ENCODE assay signal across 27 cellular contexts in the genomic region with DNA sequence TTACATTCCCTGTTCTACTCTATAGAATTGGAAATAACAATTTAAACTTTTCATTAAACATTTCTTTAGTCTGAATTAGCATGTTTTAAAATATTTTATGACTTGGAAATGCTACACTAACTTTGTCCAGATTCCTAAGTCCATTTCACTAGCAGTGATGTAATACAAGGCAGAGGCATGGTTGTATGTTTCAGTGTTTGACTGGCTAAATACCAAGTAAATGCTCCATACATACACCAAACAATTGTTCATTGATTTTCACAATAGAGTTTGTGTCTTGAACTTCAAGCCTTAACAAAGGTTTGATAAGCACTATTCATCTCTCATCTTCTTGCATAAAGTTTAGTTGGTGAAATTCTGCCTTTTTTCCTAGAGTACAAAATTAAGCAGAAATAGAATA. TPM values are rescaled to one million over a fixed set of nuclear protein-coding genes. Genes with fewer than 3 reads are reported as not detected.
A peak's percentile ranks its signal among the peaks of the same experiment; 100 is the strongest.
DNase-seq lines count a peak whose midpoint lies in the region; ATAC-seq, FAIRE-seq and TF ChIP-seq lines count a peak whose summit lies in the region.
"Had no signal": no experiment of that assay in that cellular context is flagged by ENCODE, and none has a peak within 500 bp of the region (broad histone marks: within the 10 kb centered on the region; RNA-seq: fewer than 3 reads in every experiment).

No MANE protein-coding gene starts in this region.

- H3K9me3 Mint-ChIP-seq in GM23338 = no peaks in the 10 kb centered on the region
- H3K9me3 Mint-ChIP-seq: activated naive CD4-positive, alpha-beta T cell treated with anti-CD3 and anti-CD28 coated beads, Interleukin-2, amount 50 U/mL, for 24 hours; H9; neural crest cell; stimulated activated naive CD8-positive, alpha-beta T cell treated with anti-CD3 and anti-CD28 coated beads, Interleukin-15, Interleukin-2, amounts not matched to agents 100 ng/mL and 50 ng/mL, for 24 hours had no signal

- TF ChIP-seq POLR2A in gastroesophageal sphincter (IDR thresholded peaks at IDR 0.05) (no peak), GM12891 (IDR thresholded peaks at IDR 0.05; ENCODE audit: low read depth, low read length) (no peak)

- peak; percentile 15 for DNase-seq in Ammon's horn (ENCODE audit: low spot score)
- DNase-seq in putamen (ENCODE audit: low spot score) = peak; percentile 26
- DNase-seq in GM23338 (ENCODE audit: low spot score) = no peak
- DNase-seq in kidney glomerular epithelial cell (lab: John Stamatoyannopoulos, UW) = no peak
- no peak for DNase-seq in GM12891 (ENCODE audit: insufficient read length, low spot score)
- DNase-seq: ACHN; activated CD4-positive, alpha-beta T cell treated with anti-CD3 and anti-CD28 coated beads for 48 hours; activated CD8-positive, alpha-beta memory T cell treated with anti-CD3 and anti-CD28 coated beads for 24 hours; activated T-cell treated with anti-CD3 and anti-CD28 coated beads for 4 hours; amygdala; brain microvascular endothelial cell; H9; mammary epithelial cell; NCI-H2107; pancreas; SJCRH30; stimulated activated CD4-positive, alpha-beta T cell treated with anti-CD3 and anti-CD28 coated beads, Interleukin-1b, Interleukin-23, amount 100 ng/mL, for 48 hours; thyroid gland had no signal

- H3K27ac ChIP-seq in VCaP (peak overlapping the region; percentile 17; the same call in 1 of the 2 replicates), gastroesophageal sphincter (peak overlapping the region in 3 of 4 donors; percentile 21 to 38 (median 30)), GM23338 (ENCODE audit: low read depth) (no peak overlapping the region)
- H3K27ac ChIP-seq: BLaER1, brain microvascular endothelial cell, hepatocyte, pancreas, SJCRH30, thyroid gland had no signal

- H3K9me2 ChIP-seq in GM23338 (ENCODE audit: insufficient read depth) = no peaks in the 10 kb centered on the region

- no peak overlapping the region for H3K4me3 ChIP-seq in gastroesophageal sphincter
- no peak overlapping the region for H3K4me3 ChIP-seq in GM23338
- H3K4me3 ChIP-seq: BLaER1, hepatocyte, pancreas, SJCRH30, thyroid gland had no signal

- no peak overlapping the region for H2AFZ ChIP-seq in GM23338
- H2AFZ ChIP-seq: hepatocyte had no signal

- H3K4me3 Mint-ChIP-seq in GM23338 = no peak overlapping the region
- H3K4me3 Mint-ChIP-seq: activated naive CD4-positive, alpha-beta T cell treated with anti-CD3 and anti-CD28 coated beads, Interleukin-2, amount 50 U/mL, for 24 hours; H9; neural crest cell; stimulated activated naive CD8-positive, alpha-beta T cell treated with anti-CD3 and anti-CD28 coated beads, Interleukin-15, Interleukin-2, amounts not matched to agents 100 ng/mL and 50 ng/mL, for 24 hours had no signal

- peaks cover 2% of the 10 kb centered on the region for H3K27me3 Mint-ChIP-seq in GM23338 (ENCODE audit: insufficient read depth, low read depth, poor library complexity)
- H3K27me3 Mint-ChIP-seq: activated naive CD4-positive, alpha-beta T cell treated with anti-CD3 and anti-CD28 coated beads, Interleukin-2, amount 50 U/mL, for 24 hours; stimulated activated naive CD8-positive, alpha-beta T cell treated with anti-CD3 and anti-CD28 coated beads, Interleukin-15, Interleukin-2, amounts not matched to agents 100 ng/mL and 50 ng/mL, for 24 hours had no signal

- TF ChIP-seq CTCF in VCaP (conservative IDR thresholded peaks at IDR 0.05) (no peak), gastroesophageal sphincter (IDR thresholded peaks at IDR 0.05) (no peak), GM23338 (conservative IDR thresholded peaks at IDR 0.05; ENCODE audit: low read depth in 2 of 2) (no peak)

- H3K36me3 ChIP-seq in gastroesophageal sphincter (no peaks in the 10 kb centered on the region), GM23338 (ENCODE audit: insufficient read depth) (no peaks in the 10 kb centered on the region)
- H3K36me3 ChIP-seq: brain microvascular endothelial cell, pancreas, SJCRH30, thyroid gland had no signal

- TF ChIP-seq EP300 in gastroesophageal sphincter (IDR thresholded peaks at IDR 0.05) = no peak

- H3K79me2 ChIP-seq in GM23338 (replicated peaks; ENCODE audit: insufficient read depth) = no peaks in the 10 kb centered on the region
- H3K79me2 ChIP-seq: hepatocyte had no signal

- FAIRE-seq in GM12891 (lab: Jason Lieb, UNC) = no peak
- FAIRE-seq: GM12892, pancreas had no signal

- no peak for ATAC-seq in gastroesophageal sphincter
- ATAC-seq in HG02970 (IDR thresholded peaks at IDR 0.05; ENCODE audit: low FRiP score, unreplicated experiment) = no peak
- no peak for ATAC-seq in GM23338
- ATAC-seq: pancreas had no signal

- H3K4me2 ChIP-seq in GM23338 = no peak overlapping the region
- H3K4me2 ChIP-seq: BLaER1, hepatocyte had no signal

- H3K4me1 Mint-ChIP-seq in GM23338 = peaks cover 6% of the 10 kb centered on the region

- no peaks in the 10 kb centered on the region for H3K9me3 ChIP-seq in gastroesophageal sphincter
- H3K9me3 ChIP-seq: BLaER1, pancreas, SJCRH30, thyroid gland had no signal

- H4K20me1 ChIP-seq in GM23338 (replicated peaks; ENCODE audit: insufficient read depth) = no peaks in the 10 kb centered on the region
- H4K20me1 ChIP-seq: BLaER1 had no signal

- H3F3A ChIP-seq in GM23338 (replicated peaks; ENCODE audit: low read depth) = no peaks in the 10 kb centered on the region

- no peaks in the 10 kb centered on the region for H3K36me3 Mint-ChIP-seq in GM23338 (ENCODE audit: low read depth)
- H3K36me3 Mint-ChIP-seq: activated naive CD4-positive, alpha-beta T cell treated with anti-CD3 and anti-CD28 coated beads, Interleukin-2, amount 50 U/mL, for 24 hours had no signal

- H3K27ac Mint-ChIP-seq in GM23338 = no peak overlapping the region
- H3K27ac Mint-ChIP-seq: activated naive CD4-positive, alpha-beta T cell treated with anti-CD3 and anti-CD28 coated beads, Interleukin-2, amount 50 U/mL, for 24 hours; H9; stimulated activated naive CD8-positive, alpha-beta T cell treated with anti-CD3 and anti-CD28 coated beads, Interleukin-15, Interleukin-2, amounts not matched to agents 100 ng/mL and 50 ng/mL, for 24 hours had no signal

- no peaks in the 10 kb centered on the region for H3K27me3 ChIP-seq in gastroesophageal sphincter
- H3K27me3 ChIP-seq in GM23338 (ENCODE audit: insufficient read depth) = no peaks in the 10 kb centered on the region
- H3K27me3 ChIP-seq: BLaER1, brain microvascular endothelial cell, hepatocyte, pancreas, SJCRH30, thyroid gland had no signal

- H3K4me1 ChIP-seq in gastroesophageal sphincter = peaks cover 0 to 27% (median 3%) of the 10 kb centered on the region in 3 donors
- no peaks in the 10 kb centered on the region; the same call in 1 of the 2 replicates for H3K4me1 ChIP-seq in GM23338 (ENCODE audit: insufficient read depth)
- H3K4me1 ChIP-seq: SJCRH30 had no signal

TF ChIP-seq in GM23338, 12 proteins besides CTCF, POLR2A, EP300 and RAD21 (continues in another document):
- TF ChIP-seq EZH2 (IDR thresholded peaks at IDR 0.05; ENCODE audit: low read depth, unreplicated experiment) (no peak), ETS1 (IDR thresholded peaks at IDR 0.05) (no peak), NANOG (IDR thresholded peaks at IDR 0.05; ENCODE audit: borderline replicate concordance) (no peak), CREB1 (CRISPR knock-in tag; IDR thresholded peaks at IDR 0.05; ENCODE audit: low read depth) (no peak)

TF ChIP-seq in GM12891, 5 proteins besides CTCF, POLR2A, EP300 and RAD21:
- TF ChIP-seq POU2F2 (IDR thresholded peaks at IDR 0.05; ENCODE audit: low read depth, low read length) (no peak), SPI1 (IDR thresholded peaks at IDR 0.05; ENCODE audit: low read depth, low read length) (no peak), POLR2AphosphoS5 (IDR thresholded peaks at IDR 0.05; ENCODE audit: low read depth, low read length) (no peak), TAF1 (IDR thresholded peaks at IDR 0.05; ENCODE audit: low read depth, low read length) (no peak), PAX5 (IDR thresholded peaks at IDR 0.05; ENCODE audit: insufficient read depth, low read length, severe bottlenecking) (no peak)

RNA-seq across cellular contexts. Expression of gene ZBED5, which starts 13.5 kb away (rescaled TPM):
- total RNA-seq in gastroesophageal sphincter = 10 to 100 TPM; 26.0 to 57.3 (median 41.7) TPM
- total RNA-seq in GM23338 (2014; rRNA removed; shearing (Covaris generic)) = 53.9 and 54.1 TPM in 2 replicates
- 56.1 and 56.3 TPM in 2 replicates for polyA plus RNA-seq in GM23338 (2016; fragmentation: Nextera tagmentation; extraction: Ambion mirVana)
- polyA plus RNA-seq in GM12891 (2012; ENCODE audit: low read depth, missing spikeins) = 21.0 TPM

RNA-seq across cellular contexts. Expression of gene EIF4G2, which starts 35.6 kb away (rescaled TPM):
- total RNA-seq in gastroesophageal sphincter = 100 to 1,000 TPM; 587 to 866 (median 665) TPM
- 788 and 801 TPM in 2 replicates for total RNA-seq in GM23338 (2014; rRNA removed; shearing (Covaris generic))
- polyA plus RNA-seq in GM23338 (2016; fragmentation: Nextera tagmentation; extraction: Ambion mirVana) = 312 and 358 TPM in 2 replicates
- 304 TPM for polyA plus RNA-seq in GM12891 (2012; ENCODE audit: low read depth, missing spikeins)

Comparison
In these comparisons a context has a peak if more than half of its experiments do, and no peak if none do; other contexts are left out.
1. DNase-seq: peak in Ammon's horn (single experiment) and putamen (single experiment); none in GM23338 (single experiment), kidney glomerular epithelial cell (single experiment) and GM12891 (single experiment).